Comparison of ENCODE assay signal across 29 cellular contexts in genomic region chr7:127438836-127439235, GRCh38.
"Had no signal": no experiment of that assay in that cellular context is flagged by ENCODE, and none has a peak within 500 bp of the region (broad histone marks: within the 10 kb centered on the region; RNA-seq: fewer than 3 reads in every experiment).

No MANE protein-coding gene starts in this region.

- H3K36me3 ChIP-seq: cardiac muscle cell, colonic mucosa, MG63, SJCRH30, WERI-Rb-1 had no signal

- H3K9me3 Mint-ChIP-seq: activated CD4-positive, alpha-beta T cell treated with anti-CD3 and anti-CD28 coated beads, Interleukin-2, amount 10 ng/mL, durations not matched to agents 24 days and 14 days; activated CD8-positive, alpha-beta T cell treated with anti-CD3 and anti-CD28 coated beads for 36 hours; activated naive CD8-positive, alpha-beta T cell treated with anti-CD3 and anti-CD28 coated beads, Interleukin-2, amount 50 U/mL, for 24 hours; activated T-cell treated with anti-CD3 and anti-CD28 coated beads, Interleukin-2, amount 50 U/mL, for 24 hours; activated T-helper 2 cell treated with anti-CD3 and anti-CD28 coated beads, Interferon-gamma antibody, Interleukin-2, Interleukin-4, amounts not matched to agents 10 μg/mL and 5 μg/mL and 100 μg/mL, durations not matched to agents 14 hours and 24 hours and 36 hours; central memory CD8-positive, alpha-beta T cell had no signal

- H3K4me3 Mint-ChIP-seq: activated CD4-positive, alpha-beta T cell treated with anti-CD3 and anti-CD28 coated beads, Interleukin-2, amount 10 ng/mL, durations not matched to agents 24 days and 14 days; activated CD8-positive, alpha-beta T cell treated with anti-CD3 and anti-CD28 coated beads for 36 hours; activated naive CD8-positive, alpha-beta T cell; activated naive CD8-positive, alpha-beta T cell treated with anti-CD3 and anti-CD28 coated beads, Interleukin-2, amount 50 U/mL, for 24 hours; activated T-cell treated with anti-CD3 and anti-CD28 coated beads, Interleukin-2, amount 50 U/mL, for 24 hours; central memory CD8-positive, alpha-beta T cell had no signal

- H3K4me3 ChIP-seq: cardiac muscle cell, colonic mucosa, MG63, SJCRH30, SK-N-MC had no signal

- DNase-seq: activated CD4-positive, alpha-beta T cell treated with anti-CD3 and anti-CD28 coated beads, Interleukin-2, amount 10 ng/mL, durations not matched to agents 24 days and 14 days; activated CD4-positive, alpha-beta T cell treated with anti-CD3 and anti-CD28 coated beads, Interleukin-2, amount 50 U/mL, for 4 hours; activated CD4-positive, CD25-positive, alpha-beta regulatory T cell; activated CD8-positive, alpha-beta T cell treated with anti-CD3 and anti-CD28 coated beads for 36 hours; activated gamma-delta T cell; activated naive CD4-positive, alpha-beta T cell treated with Interleukin-2 at 50 U/mL for 16 hours; activated naive CD8-positive, alpha-beta T cell treated with anti-CD3 and anti-CD28 coated beads, Interleukin-2, amount 50 U/mL, for 24 hours; activated T-cell treated with anti-CD3 and anti-CD28 coated beads, Interleukin-2, amount 50 U/mL, for 24 hours; anterior cingulate cortex; colonic mucosa; Kasumi-1; MG63; NCI-H1092; NCI-H1436 treated with DMSO at 0.1 percent for 48 hours; NCI-H1694 treated with DMSO at 0.1 percent for 48 hours; NCI-H2029; NCI-H510A; NCI-H526; NCI-H748 treated with DMSO at 0.1 percent for 48 hours; NK-92 treated with Interleukin-12 subunit alpha and Interleukin-12 subunit beta, amount 100 ng/mL, for 24 hours; SHP77; SJCRH30; T1000; WERI-Rb-1 had no signal

- H3K27ac Mint-ChIP-seq: activated CD4-positive, alpha-beta T cell treated with anti-CD3 and anti-CD28 coated beads, Interleukin-2, amount 10 ng/mL, durations not matched to agents 24 days and 14 days; activated CD8-positive, alpha-beta T cell treated with anti-CD3 and anti-CD28 coated beads for 36 hours; activated naive CD8-positive, alpha-beta T cell; activated naive CD8-positive, alpha-beta T cell treated with anti-CD3 and anti-CD28 coated beads, Interleukin-2, amount 50 U/mL, for 24 hours; activated T-cell treated with anti-CD3 and anti-CD28 coated beads, Interleukin-2, amount 50 U/mL, for 24 hours; activated T-helper 2 cell treated with anti-CD3 and anti-CD28 coated beads, Interferon-gamma antibody, Interleukin-2, Interleukin-4, amounts not matched to agents 10 μg/mL and 5 μg/mL and 100 μg/mL, durations not matched to agents 14 hours and 24 hours and 36 hours had no signal

- H3K36me3 Mint-ChIP-seq: activated naive CD8-positive, alpha-beta T cell had no signal

- H3K27me3 ChIP-seq: cardiac muscle cell, colonic mucosa, MG63, SJCRH30 had no signal

- H3K4me1 Mint-ChIP-seq: activated CD4-positive, alpha-beta T cell treated with anti-CD3 and anti-CD28 coated beads, Interleukin-2, amount 10 ng/mL, durations not matched to agents 24 days and 14 days; activated naive CD8-positive, alpha-beta T cell treated with anti-CD3 and anti-CD28 coated beads, Interleukin-2, amount 50 U/mL, for 24 hours; central memory CD8-positive, alpha-beta T cell had no signal

- H3K27me3 Mint-ChIP-seq: activated CD8-positive, alpha-beta T cell treated with anti-CD3 and anti-CD28 coated beads for 36 hours; activated naive CD8-positive, alpha-beta T cell; activated naive CD8-positive, alpha-beta T cell treated with anti-CD3 and anti-CD28 coated beads, Interleukin-2, amount 50 U/mL, for 24 hours; activated T-cell treated with anti-CD3 and anti-CD28 coated beads, Interleukin-2, amount 50 U/mL, for 24 hours had no signal

- ATAC-seq: activated CD8-positive, alpha-beta T cell treated with anti-CD3 and anti-CD28 coated beads for 36 hours; activated naive CD8-positive, alpha-beta T cell treated with anti-CD3 and anti-CD28 coated beads, Interleukin-2, amount 50 U/mL, for 24 hours had no signal

- H3K9me3 ChIP-seq: colonic mucosa, MG63, SJCRH30 had no signal

- H3K27ac ChIP-seq: cardiac muscle cell, colonic mucosa, SJCRH30, SK-N-MC, WERI-Rb-1 had no signal

- H3K4me1 ChIP-seq: colonic mucosa had no signal
